Comparison of ENCODE assay signal across 4 cellular contexts in the genomic region with DNA sequence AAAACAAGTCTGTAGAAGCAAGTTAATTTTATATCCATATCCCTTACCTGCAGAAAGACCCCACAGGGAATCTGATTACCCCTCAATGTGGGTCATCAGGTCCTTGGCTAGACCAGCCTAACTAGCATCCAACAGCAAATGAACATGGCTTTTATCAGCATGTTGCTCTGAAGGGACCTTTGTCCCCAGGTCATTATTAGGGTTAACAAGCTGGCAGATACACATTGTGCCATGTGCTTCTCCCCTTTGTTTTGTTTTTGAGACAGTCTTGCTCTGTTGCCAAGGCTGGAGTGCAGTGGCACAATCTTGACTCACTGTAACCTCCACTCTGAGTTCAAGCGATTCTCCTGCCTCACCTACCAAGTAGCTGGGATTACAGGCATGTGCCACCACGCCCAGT. TPM values are rescaled to one million over a fixed set of nuclear protein-coding genes. Genes with fewer than 3 reads are reported as not detected.
"Had no signal": no experiment of that assay in that cellular context is flagged by ENCODE, and none has a peak within 500 bp of the region (broad histone marks: within the 10 kb centered on the region; RNA-seq: fewer than 3 reads in every experiment).

A gene with protein sequence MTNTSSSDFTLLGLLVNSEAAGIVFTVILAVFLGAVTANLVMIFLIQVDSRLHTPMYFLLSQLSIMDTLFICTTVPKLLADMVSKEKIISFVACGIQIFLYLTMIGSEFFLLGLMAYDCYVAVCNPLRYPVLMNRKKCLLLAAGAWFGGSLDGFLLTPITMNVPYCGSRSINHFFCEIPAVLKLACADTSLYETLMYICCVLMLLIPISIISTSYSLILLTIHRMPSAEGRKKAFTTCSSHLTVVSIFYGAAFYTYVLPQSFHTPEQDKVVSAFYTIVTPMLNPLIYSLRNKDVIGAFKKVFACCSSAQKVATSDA (minus strand): TSS at position 101 of the 400 bp plus-strand sequence. CDS start 7,963 bp downstream, outside the sequence.

RNA-seq across cellular contexts. Expression of the gene that starts here (rescaled TPM):
- total RNA-seq: LHCN-M2, M059J, MCF 10A, NCI-H460 had no signal
